8 cellular contexts compared by ENCODE assay signal in the genomic region with DNA sequence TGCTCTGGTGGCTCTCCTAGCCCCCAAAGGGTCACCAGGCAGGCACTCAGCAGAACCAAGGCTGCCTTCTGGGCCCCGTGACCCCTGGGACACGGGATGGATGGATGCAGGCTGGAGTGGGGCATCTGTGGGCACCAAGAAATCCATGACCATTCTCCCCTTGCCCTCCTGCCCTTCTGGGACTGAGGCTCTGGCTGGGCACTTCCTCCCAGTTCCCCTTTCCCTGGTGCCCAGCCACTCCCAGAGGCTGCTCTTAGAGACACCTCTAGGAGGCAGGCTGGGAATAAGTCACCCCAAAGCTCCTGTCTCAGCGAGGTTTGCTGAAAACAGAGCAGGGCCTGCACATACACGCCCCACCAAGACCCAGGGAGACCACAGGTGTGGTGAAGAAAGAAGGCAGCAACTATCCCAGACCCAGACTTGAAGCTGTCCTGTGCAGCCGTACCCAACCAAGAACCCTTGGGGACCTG. TPM values are rescaled to one million over a fixed set of nuclear protein-coding genes. Genes with fewer than 3 reads are reported as not detected.
DNase-seq lines count a peak whose midpoint lies in the region; ATAC-seq and TF ChIP-seq lines count a peak whose summit lies in the region.

No MANE protein-coding gene starts in this region.

- peak overlapping the region; percentile 99 for H3K27ac Mint-ChIP-seq in activated T-helper 2 cell treated with anti-CD3 and anti-CD28 coated beads, Interferon-gamma antibody, Interleukin-2, Interleukin-4, amounts not matched to agents 10 μg/mL and 5 μg/mL and 100 μg/mL, durations not matched to agents 14 hours and 24 hours and 36 hours

- intact Hi-C loops in activated T-helper 2 cell treated with anti-CD3 and anti-CD28 coated beads, Interferon-gamma antibody, Interleukin-2, Interleukin-4, amounts not matched to agents 10 μg/mL and 5 μg/mL and 100 μg/mL, durations not matched to agents 14 hours and 24 hours and 36 hours (cut with micrococcal nuclease): loop anchor here (1.0 to 2.0 kb wide), 5 partner anchors 23 to 79 kb away; a partner anchor contains a TSS

- peak overlapping the region; percentile 92 to 100 for H3K27ac ChIP-seq in right atrium auricular region

- H3K4me1 ChIP-seq in right atrium auricular region: peaks cover 0 to 69% of the 10 kb centered on the region in 2 donors

- H3K9me3 ChIP-seq in right atrium auricular region: no peaks in the 10 kb centered on the region

- no peaks in the 10 kb centered on the region for H3K9me3 Mint-ChIP-seq in activated T-helper 2 cell treated with anti-CD3 and anti-CD28 coated beads, Interferon-gamma antibody, Interleukin-2, Interleukin-4, amounts not matched to agents 10 μg/mL and 5 μg/mL and 100 μg/mL, durations not matched to agents 14 hours and 24 hours and 36 hours

- ATAC-seq in HG02981 (IDR thresholded peaks at IDR 0.05; ENCODE audit: unreplicated experiment) (peak; percentile 22), GM21619 (IDR thresholded peaks at IDR 0.05; ENCODE audit: unreplicated experiment) (no peak)

- peak; percentile 70 for DNase-seq in GM03348 (ENCODE audit: low spot score)
- DNase-seq in activated T-helper 2 cell treated with anti-CD3 and anti-CD28 coated beads, Interferon-gamma antibody, Interleukin-2, Interleukin-4, amounts not matched to agents 10 μg/mL and 5 μg/mL and 100 μg/mL, durations not matched to agents 14 hours and 24 hours and 36 hours (ENCODE audit: low spot score): no peak
- DNase-seq in right atrium auricular region (ENCODE audit: low spot score): no peak
- peak; percentile 33 for DNase-seq in stimulated activated naive CD4-positive, alpha-beta T cell treated with Interleukin-2 at 50 U/mL for 16 hours (lab: John Stamatoyannopoulos, UW)
- DNase-seq in NCI-H1436 treated with DMSO at 0.1 percent for 48 hours (lab: John Stamatoyannopoulos, UW): no peak
- DNase-seq in NOMO-1 treated with DMSO at 0.1 percent for 48 hours (lab: John Stamatoyannopoulos, UW; ENCODE audit: unreplicated experiment): no peak

- H3K4me1 Mint-ChIP-seq in activated T-helper 2 cell treated with anti-CD3 and anti-CD28 coated beads, Interferon-gamma antibody, Interleukin-2, Interleukin-4, amounts not matched to agents 10 μg/mL and 5 μg/mL and 100 μg/mL, durations not matched to agents 14 hours and 24 hours and 36 hours (ENCODE audit: low read depth): peaks cover 30% of the 10 kb centered on the region

- no peaks in the 10 kb centered on the region for H3K27me3 Mint-ChIP-seq in activated T-helper 2 cell treated with anti-CD3 and anti-CD28 coated beads, Interferon-gamma antibody, Interleukin-2, Interleukin-4, amounts not matched to agents 10 μg/mL and 5 μg/mL and 100 μg/mL, durations not matched to agents 14 hours and 24 hours and 36 hours (ENCODE audit: low read depth)

- H3K4me3 ChIP-seq in right atrium auricular region: peak overlapping the region; percentile 53 to 60

- H3K36me3 ChIP-seq in right atrium auricular region: peaks cover 36% of the 10 kb centered on the region

- peaks cover 49% of the 10 kb centered on the region for H3K36me3 Mint-ChIP-seq in activated T-helper 2 cell treated with anti-CD3 and anti-CD28 coated beads, Interferon-gamma antibody, Interleukin-2, Interleukin-4, amounts not matched to agents 10 μg/mL and 5 μg/mL and 100 μg/mL, durations not matched to agents 14 hours and 24 hours and 36 hours (ENCODE audit: low read depth)

- peak overlapping the region; percentile 88 for H3K4me3 Mint-ChIP-seq in activated T-helper 2 cell treated with anti-CD3 and anti-CD28 coated beads, Interferon-gamma antibody, Interleukin-2, Interleukin-4, amounts not matched to agents 10 μg/mL and 5 μg/mL and 100 μg/mL, durations not matched to agents 14 hours and 24 hours and 36 hours (ENCODE audit: low read depth)

- no peaks in the 10 kb centered on the region for H3K27me3 ChIP-seq in right atrium auricular region

- peak in 1 of 2 donors; percentile 49 for TF ChIP-seq CTCF in right atrium auricular region (IDR thresholded peaks at IDR 0.05)

RNA-seq across cellular contexts. Expression of a gene that starts 0.9 kb away (rescaled TPM):
- 167 and 169 TPM in 2 replicates for total RNA-seq in activated T-helper 2 cell treated with anti-CD3 and anti-CD28 coated beads, Interferon-gamma antibody, Interleukin-2, Interleukin-4, amounts not matched to agents 10 μg/mL and 5 μg/mL and 100 μg/mL, durations not matched to agents 14 hours and 24 hours and 36 hours
- total RNA-seq in right atrium auricular region: 100 to 1,000 TPM in 1 of 2 donors, 10 to 100 TPM in 1; 80.0 to 123 TPM

RNA-seq across cellular contexts. Expression of a gene that starts 10.8 kb away (rescaled TPM):
- total RNA-seq in activated T-helper 2 cell treated with anti-CD3 and anti-CD28 coated beads, Interferon-gamma antibody, Interleukin-2, Interleukin-4, amounts not matched to agents 10 μg/mL and 5 μg/mL and 100 μg/mL, durations not matched to agents 14 hours and 24 hours and 36 hours: 0.23 and 0.25 TPM in 2 replicates
- not detected for total RNA-seq in right atrium auricular region

RNA-seq across cellular contexts. Expression of a gene that starts 19.1 kb away (rescaled TPM):
- total RNA-seq in activated T-helper 2 cell treated with anti-CD3 and anti-CD28 coated beads, Interferon-gamma antibody, Interleukin-2, Interleukin-4, amounts not matched to agents 10 μg/mL and 5 μg/mL and 100 μg/mL, durations not matched to agents 14 hours and 24 hours and 36 hours: 1.0 and 1.7 TPM in 2 replicates
- 10 to 100 TPM; 30.1 to 35.4 TPM for total RNA-seq in right atrium auricular region

RNA-seq across cellular contexts. Expression of a gene that starts 42.3 kb away (rescaled TPM):
- 29.8 and 35.8 TPM in 2 replicates for total RNA-seq in activated T-helper 2 cell treated with anti-CD3 and anti-CD28 coated beads, Interferon-gamma antibody, Interleukin-2, Interleukin-4, amounts not matched to agents 10 μg/mL and 5 μg/mL and 100 μg/mL, durations not matched to agents 14 hours and 24 hours and 36 hours
- 1 to 10 TPM; 5.9 to 8.5 TPM for total RNA-seq in right atrium auricular region

Comparison
In these comparisons a context has a peak if more than half of its experiments do, and no peak if none do; other contexts are left out.
1. DNase-seq: peak in GM03348 (single experiment) and stimulated activated naive CD4-positive, alpha-beta T cell treated with Interleukin-2 at 50 U/mL for 16 hours (single experiment); none in activated T-helper 2 cell treated with anti-CD3 and anti-CD28 coated beads, Interferon-gamma antibody, Interleukin-2, Interleukin-4, amounts not matched to agents 10 μg/mL and 5 μg/mL and 100 μg/mL, durations not matched to agents 14 hours and 24 hours and 36 hours (single experiment), right atrium auricular region (single experiment), NCI-H1436 treated with DMSO at 0.1 percent for 48 hours (single experiment) and NOMO-1 treated with DMSO at 0.1 percent for 48 hours (single experiment).
2. RNA of a gene that starts 19.1 kb away (total RNA-seq): 30.1 to 35.4 TPM in right atrium auricular region; 1.0 to 1.7 TPM in activated T-helper 2 cell treated with anti-CD3 and anti-CD28 coated beads, Interferon-gamma antibody, Interleukin-2, Interleukin-4, amounts not matched to agents 10 μg/mL and 5 μg/mL and 100 μg/mL, durations not matched to agents 14 hours and 24 hours and 36 hours; every median in the first group is over 10 times any median in the second.